Comparison of ENCODE assay signal across 12 cellular contexts in the genomic region with DNA sequence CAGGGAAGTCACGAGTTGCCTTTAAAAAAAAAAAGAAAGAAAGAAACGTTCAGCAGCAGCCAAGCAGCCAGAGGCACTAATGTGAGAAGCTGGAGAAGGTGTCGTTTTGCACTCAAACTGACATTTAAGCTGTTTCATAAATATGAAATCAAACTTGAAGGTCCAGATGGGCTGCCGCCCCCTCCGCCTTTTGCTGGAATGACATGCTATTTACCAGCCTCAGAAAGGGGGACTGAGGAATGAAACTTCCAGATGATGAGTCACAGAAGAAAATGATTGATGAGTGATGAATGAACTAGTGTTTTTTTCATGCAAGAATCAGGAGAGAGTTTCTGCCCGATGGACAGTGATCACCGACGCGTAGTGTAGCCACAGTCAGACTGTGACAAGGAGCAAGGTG.
"Had no signal": no experiment of that assay in that cellular context is flagged by ENCODE, and none has a peak within 500 bp of the region (broad histone marks: within the 10 kb centered on the region; RNA-seq: fewer than 3 reads in every experiment).

No MANE protein-coding gene starts in this region.

- DNase-seq: activated CD4-positive, CD25-positive, alpha-beta regulatory T cell treated with anti-CD3 and anti-CD28 coated beads, Interleukin-2, amount 50 U/mL, for 72 hours; activated naive CD4-positive, alpha-beta T cell treated with Interleukin-2 at 50 U/mL for 16 hours; activated T-cell treated with anti-CD3 and anti-CD28 coated beads for 4 hours; aorta; left lung; natural killer cell; right lobe of liver; stimulated activated naive CD8-positive, alpha-beta T cell treated with anti-CD3 and anti-CD28 coated beads, Interleukin-15, Interleukin-2, amounts not matched to agents 100 U/mL and 50 U/mL, for 24 hours; upper lobe of left lung had no signal

- H3K4me1 Mint-ChIP-seq: memory B cell, natural killer cell had no signal

- H3K27ac ChIP-seq: esophagus muscularis mucosa, left lung, right lobe of liver, upper lobe of left lung had no signal

- H3K27ac Mint-ChIP-seq: memory B cell; natural killer cell; T-helper 2 cell treated with Interferon-gamma antibody and Interleukin-4, amounts not matched to agents 5 μg/mL and 100 μg/mL, for 36 hours had no signal

- H3K36me3 Mint-ChIP-seq: memory B cell, natural killer cell had no signal

- H3K4me3 Mint-ChIP-seq: memory B cell; natural killer cell; T-helper 2 cell treated with Interferon-gamma antibody and Interleukin-4, amounts not matched to agents 5 μg/mL and 100 μg/mL, for 36 hours had no signal

- H3K9me3 Mint-ChIP-seq: memory B cell; T-helper 2 cell treated with Interferon-gamma antibody and Interleukin-4, amounts not matched to agents 5 μg/mL and 100 μg/mL, for 36 hours had no signal
